In the genomic region with DNA sequence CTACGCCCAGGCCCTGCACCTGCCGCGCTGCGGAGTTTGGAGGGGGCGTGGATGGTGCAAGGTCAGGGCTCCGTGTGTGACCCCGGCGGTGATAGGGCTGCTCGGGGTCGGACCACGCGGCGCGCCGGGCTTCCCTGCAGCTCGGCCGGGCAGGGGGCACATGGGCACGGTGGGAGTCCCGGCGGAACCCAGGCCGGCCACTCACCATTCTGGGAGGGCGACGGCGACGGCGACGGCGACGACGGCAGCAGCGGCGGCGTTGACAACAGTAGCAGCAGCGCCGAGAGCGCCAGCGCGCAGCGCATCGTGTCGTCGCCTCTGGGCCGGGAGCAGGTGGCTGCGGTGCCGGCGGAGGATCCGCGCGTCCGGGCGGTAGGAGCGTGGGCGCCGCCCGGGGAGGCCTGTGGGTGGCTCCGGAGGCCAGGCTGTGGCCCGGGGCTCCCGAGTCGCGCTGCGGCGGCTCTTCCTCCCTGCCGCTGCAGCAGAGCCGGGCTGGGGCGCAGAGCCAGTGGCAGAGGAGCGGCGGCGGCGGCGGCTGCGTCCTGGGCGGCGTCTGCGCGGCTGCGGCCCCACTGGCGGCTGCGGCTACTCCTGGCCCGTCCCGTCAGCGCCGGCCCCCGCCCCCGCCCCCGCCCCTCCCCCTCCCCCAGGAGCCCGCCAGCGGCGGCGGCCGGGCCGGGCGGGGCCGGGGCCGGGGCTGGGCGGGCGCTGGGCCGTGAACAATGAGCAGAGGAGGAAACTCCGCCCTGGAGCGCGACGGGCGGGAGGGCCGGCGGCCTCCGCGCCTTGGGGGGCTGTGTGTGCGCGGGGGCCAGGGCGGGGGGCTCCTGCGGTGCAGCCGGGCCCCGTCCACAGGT, we compare ENCODE assay signal across 1 cellular context.
TF ChIP-seq lines count a peak whose summit lies in the region.

Gene PODXL, minus strand, starts transcription at position 574 of the 857 bp plus-strand sequence. Its CDS starts 269 bp downstream, at position 305.

TF ChIP-seq in HEK293, 187 proteins besides CTCF, POLR2A, EP300 and RAD21 (continued from another document):
- TF ChIP-seq, protein P1, sequence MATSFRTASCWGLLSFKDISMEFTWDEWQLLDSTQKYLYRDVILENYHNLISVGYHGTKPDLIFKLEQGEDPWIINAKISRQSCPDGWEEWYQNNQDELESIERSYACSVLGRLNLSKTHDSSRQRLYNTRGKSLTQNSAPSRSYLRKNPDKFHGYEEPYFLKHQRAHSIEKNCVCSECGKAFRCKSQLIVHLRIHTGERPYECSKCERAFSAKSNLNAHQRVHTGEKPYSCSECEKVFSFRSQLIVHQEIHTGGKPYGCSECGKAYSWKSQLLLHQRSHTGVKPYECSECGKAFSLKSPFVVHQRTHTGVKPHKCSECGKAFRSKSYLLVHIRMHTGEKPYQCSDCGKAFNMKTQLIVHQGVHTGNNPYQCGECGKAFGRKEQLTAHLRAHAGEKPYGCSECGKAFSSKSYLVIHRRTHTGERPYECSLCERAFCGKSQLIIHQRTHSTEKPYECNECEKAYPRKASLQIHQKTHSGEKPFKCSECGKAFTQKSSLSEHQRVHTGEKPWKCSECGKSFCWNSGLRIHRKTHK (tag by site-specific recombination; IDR thresholded peaks at IDR 0.05): no peak
- TF ChIP-seq ZNF426 (tag by site-specific recombination; IDR thresholded peaks at IDR 0.05) (no peak), ZNF366 (tag by site-specific recombination; conservative IDR thresholded peaks at IDR 0.05) (no peak), PATZ1 (tag by site-specific recombination; IDR thresholded peaks at IDR 0.05) (0 out of 2 replicates have a peak, but pooled peaks have one; percentile 79), ZNF214 (tag by site-specific recombination; IDR thresholded peaks at IDR 0.05; ENCODE audit: borderline replicate concordance) (no peak), ZNF133 (tag by site-specific recombination; IDR thresholded peaks at IDR 0.05) (no peak), ZNF600 (tag by site-specific recombination; IDR thresholded peaks at IDR 0.05) (peak; percentile 55; the same call in 1 of the 2 replicates), SETDB1 (IDR thresholded peaks at IDR 0.05; ENCODE audit: insufficient read length, low read length) (no peak), OSR2 (tag by site-specific recombination; IDR thresholded peaks at IDR 0.05) (peak; percentile 16; the same call in 1 of the 2 replicates), SCRT2 (tag by site-specific recombination; IDR thresholded peaks at IDR 0.05) (no peak), ZFP41 (tag by site-specific recombination; IDR thresholded peaks at IDR 0.05; ENCODE audit: borderline replicate concordance) (no peak), ZNF670 (tag by site-specific recombination; IDR thresholded peaks at IDR 0.05; ENCODE audit: low read depth) (no peak), HIC1 (tag by site-specific recombination; IDR thresholded peaks at IDR 0.05) (peak; percentile 43; the same call in 1 of the 2 replicates), GLI2 (tag by site-specific recombination; IDR thresholded peaks at IDR 0.05; ENCODE audit: borderline replicate concordance, low read depth) (no peak), ZNF561 (tag by site-specific recombination; IDR thresholded peaks at IDR 0.05; ENCODE audit: borderline replicate concordance) (no peak), ZNF76 (tag by site-specific recombination; IDR thresholded peaks at IDR 0.05; ENCODE audit: borderline replicate concordance, low read depth) (no peak; the same call in 1 of the 2 replicates), ZNF341 (tag by site-specific recombination; IDR thresholded peaks at IDR 0.05; ENCODE audit: low read depth) (peak; percentile 65), ZNF610 (tag by site-specific recombination; IDR thresholded peaks at IDR 0.05; ENCODE audit: borderline replicate concordance) (0 out of 2 replicates have a peak, but pooled peaks have one; percentile 15), ZBTB48 (tag by site-specific recombination; IDR thresholded peaks at IDR 0.05) (peak; percentile 14; the same call in 1 of the 2 replicates), SP7 (tag by site-specific recombination; IDR thresholded peaks at IDR 0.05) (0 out of 2 replicates have a peak, but pooled peaks have one; percentile 16)
- TF ChIP-seq, protein P2, sequence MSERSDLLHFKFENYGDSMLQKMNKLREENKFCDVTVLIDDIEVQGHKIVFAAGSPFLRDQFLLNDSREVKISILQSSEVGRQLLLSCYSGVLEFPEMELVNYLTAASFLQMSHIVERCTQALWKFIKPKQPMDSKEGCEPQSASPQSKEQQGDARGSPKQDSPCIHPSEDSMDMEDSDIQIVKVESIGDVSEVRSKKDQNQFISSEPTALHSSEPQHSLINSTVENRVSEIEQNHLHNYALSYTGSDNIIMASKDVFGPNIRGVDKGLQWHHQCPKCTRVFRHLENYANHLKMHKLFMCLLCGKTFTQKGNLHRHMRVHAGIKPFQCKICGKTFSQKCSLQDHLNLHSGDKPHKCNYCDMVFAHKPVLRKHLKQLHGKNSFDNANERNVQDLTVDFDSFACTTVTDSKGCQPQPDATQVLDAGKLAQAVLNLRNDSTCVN (tag by site-specific recombination; optimal IDR thresholded peaks at IDR 0.05): peak; percentile 70
- TF ChIP-seq, protein P3, sequence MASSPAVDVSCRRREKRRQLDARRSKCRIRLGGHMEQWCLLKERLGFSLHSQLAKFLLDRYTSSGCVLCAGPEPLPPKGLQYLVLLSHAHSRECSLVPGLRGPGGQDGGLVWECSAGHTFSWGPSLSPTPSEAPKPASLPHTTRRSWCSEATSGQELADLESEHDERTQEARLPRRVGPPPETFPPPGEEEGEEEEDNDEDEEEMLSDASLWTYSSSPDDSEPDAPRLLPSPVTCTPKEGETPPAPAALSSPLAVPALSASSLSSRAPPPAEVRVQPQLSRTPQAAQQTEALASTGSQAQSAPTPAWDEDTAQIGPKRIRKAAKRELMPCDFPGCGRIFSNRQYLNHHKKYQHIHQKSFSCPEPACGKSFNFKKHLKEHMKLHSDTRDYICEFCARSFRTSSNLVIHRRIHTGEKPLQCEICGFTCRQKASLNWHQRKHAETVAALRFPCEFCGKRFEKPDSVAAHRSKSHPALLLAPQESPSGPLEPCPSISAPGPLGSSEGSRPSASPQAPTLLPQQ (tag by site-specific recombination; IDR thresholded peaks at IDR 0.05): no peak; the same call in 1 of the 2 replicates
